1 cellular context compared by ENCODE assay signal in the genomic region with DNA sequence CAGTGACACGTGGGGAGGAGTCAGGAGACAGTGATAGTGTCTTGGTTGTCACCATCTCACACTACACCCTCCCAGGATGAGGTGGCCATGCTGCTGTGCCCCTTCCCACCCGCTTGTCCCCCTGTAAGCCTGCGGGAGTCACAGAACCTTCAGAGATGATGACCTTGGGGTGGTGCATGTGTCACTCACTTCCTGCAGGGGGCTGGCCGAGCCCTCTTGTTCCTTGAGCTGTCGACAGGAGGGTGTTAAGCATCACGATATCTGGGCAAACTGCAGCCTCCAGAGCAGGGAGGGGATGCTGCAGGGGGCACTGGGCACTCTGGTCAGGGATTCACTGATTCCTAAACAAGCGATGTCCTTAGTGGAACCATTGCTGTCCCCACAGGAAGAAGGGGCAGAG.
TF ChIP-seq lines count a peak whose summit lies in the region.

No MANE protein-coding gene starts in this region.

TF ChIP-seq in WTC11, 78 proteins besides CTCF, POLR2A, EP300 and RAD21 (continued from another document):
- TF ChIP-seq PREB (CRISPR knock-in tag; IDR thresholded peaks at IDR 0.05; ENCODE audit: borderline replicate concordance), result no peak
- TF ChIP-seq, protein P1, sequence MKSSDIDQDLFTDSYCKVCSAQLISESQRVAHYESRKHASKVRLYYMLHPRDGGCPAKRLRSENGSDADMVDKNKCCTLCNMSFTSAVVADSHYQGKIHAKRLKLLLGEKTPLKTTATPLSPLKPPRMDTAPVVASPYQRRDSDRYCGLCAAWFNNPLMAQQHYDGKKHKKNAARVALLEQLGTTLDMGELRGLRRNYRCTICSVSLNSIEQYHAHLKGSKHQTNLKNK (CRISPR knock-in tag; IDR thresholded peaks at IDR 0.05), result no peak
- TF ChIP-seq FOXJ3 (CRISPR knock-in tag; IDR thresholded peaks at IDR 0.05; ENCODE audit: borderline replicate concordance), result no peak
- no peak for TF ChIP-seq ZNF232 (CRISPR knock-in tag; IDR thresholded peaks at IDR 0.05)
- TF ChIP-seq FOXP1 (CRISPR knock-in tag; IDR thresholded peaks at IDR 0.05; ENCODE audit: borderline replicate concordance), result no peak
- TF ChIP-seq TP53 (CRISPR knock-in tag; IDR thresholded peaks at IDR 0.05), result no peak
- TF ChIP-seq SMAD3 (CRISPR knock-in tag; IDR thresholded peaks at IDR 0.05; ENCODE audit: borderline replicate concordance), result no peak
- TF ChIP-seq, protein P2, sequence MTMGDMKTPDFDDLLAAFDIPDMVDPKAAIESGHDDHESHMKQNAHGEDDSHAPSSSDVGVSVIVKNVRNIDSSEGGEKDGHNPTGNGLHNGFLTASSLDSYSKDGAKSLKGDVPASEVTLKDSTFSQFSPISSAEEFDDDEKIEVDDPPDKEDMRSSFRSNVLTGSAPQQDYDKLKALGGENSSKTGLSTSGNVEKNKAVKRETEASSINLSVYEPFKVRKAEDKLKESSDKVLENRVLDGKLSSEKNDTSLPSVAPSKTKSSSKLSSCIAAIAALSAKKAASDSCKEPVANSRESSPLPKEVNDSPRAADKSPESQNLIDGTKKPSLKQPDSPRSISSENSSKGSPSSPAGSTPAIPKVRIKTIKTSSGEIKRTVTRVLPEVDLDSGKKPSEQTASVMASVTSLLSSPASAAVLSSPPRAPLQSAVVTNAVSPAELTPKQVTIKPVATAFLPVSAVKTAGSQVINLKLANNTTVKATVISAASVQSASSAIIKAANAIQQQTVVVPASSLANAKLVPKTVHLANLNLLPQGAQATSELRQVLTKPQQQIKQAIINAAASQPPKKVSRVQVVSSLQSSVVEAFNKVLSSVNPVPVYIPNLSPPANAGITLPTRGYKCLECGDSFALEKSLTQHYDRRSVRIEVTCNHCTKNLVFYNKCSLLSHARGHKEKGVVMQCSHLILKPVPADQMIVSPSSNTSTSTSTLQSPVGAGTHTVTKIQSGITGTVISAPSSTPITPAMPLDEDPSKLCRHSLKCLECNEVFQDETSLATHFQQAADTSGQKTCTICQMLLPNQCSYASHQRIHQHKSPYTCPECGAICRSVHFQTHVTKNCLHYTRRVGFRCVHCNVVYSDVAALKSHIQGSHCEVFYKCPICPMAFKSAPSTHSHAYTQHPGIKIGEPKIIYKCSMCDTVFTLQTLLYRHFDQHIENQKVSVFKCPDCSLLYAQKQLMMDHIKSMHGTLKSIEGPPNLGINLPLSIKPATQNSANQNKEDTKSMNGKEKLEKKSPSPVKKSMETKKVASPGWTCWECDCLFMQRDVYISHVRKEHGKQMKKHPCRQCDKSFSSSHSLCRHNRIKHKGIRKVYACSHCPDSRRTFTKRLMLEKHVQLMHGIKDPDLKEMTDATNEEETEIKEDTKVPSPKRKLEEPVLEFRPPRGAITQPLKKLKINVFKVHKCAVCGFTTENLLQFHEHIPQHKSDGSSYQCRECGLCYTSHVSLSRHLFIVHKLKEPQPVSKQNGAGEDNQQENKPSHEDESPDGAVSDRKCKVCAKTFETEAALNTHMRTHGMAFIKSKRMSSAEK (CRISPR knock-in tag; IDR thresholded peaks at IDR 0.05; ENCODE audit: borderline replicate concordance), result no peak
- no peak for TF ChIP-seq ATF3 (CRISPR knock-in tag; conservative IDR thresholded peaks at IDR 0.05)
- no peak for TF ChIP-seq IRF1 (CRISPR knock-in tag; IDR thresholded peaks at IDR 0.05)
- TF ChIP-seq SMAD4 (CRISPR knock-in tag; IDR thresholded peaks at IDR 0.05), result no peak
